16 cellular contexts compared by ENCODE assay signal in genomic region chr2:237156857-237157550, GRCh38.
DNase-seq lines count a peak whose midpoint lies in the region; ATAC-seq and TF ChIP-seq lines count a peak whose summit lies in the region.
"Had no signal": no experiment of that assay in that cellular context is flagged by ENCODE, and none has a peak within 500 bp of the region (broad histone marks: within the 10 kb centered on the region; RNA-seq: fewer than 3 reads in every experiment).

No MANE protein-coding gene starts in this region.

- H3K27ac ChIP-seq in GM23338 (ENCODE audit: low read depth) (no peak overlapping the region), hepatocyte (peak overlapping the region; percentile 72), stomach smooth muscle (ENCODE audit: low read length) (peak overlapping the region; percentile 46)

- H4K20me1 ChIP-seq in GM23338 (replicated peaks; ENCODE audit: insufficient read depth) (no peaks in the 10 kb centered on the region), hepatocyte (ENCODE audit: insufficient read depth, poor library complexity, severe bottlenecking) (no peaks in the 10 kb centered on the region)

- H3K27me3 ChIP-seq in GM23338 (ENCODE audit: insufficient read depth) (no peaks in the 10 kb centered on the region), hepatocyte (no peaks in the 10 kb centered on the region), stomach smooth muscle (ENCODE audit: control insufficient read depth in 1 of 2, insufficient read depth in 2 of 2, low read length in 2 of 2) (no peaks in the 10 kb centered on the region)
- H3K27me3 ChIP-seq: Peyer's patch had no signal

- peak overlapping the region; percentile 52; the same call in 1 of the 2 replicates for H2AFZ ChIP-seq in GM23338
- H2AFZ ChIP-seq in hepatocyte: no peak overlapping the region

- H3K36me3 ChIP-seq in GM23338 (ENCODE audit: insufficient read depth) (no peaks in the 10 kb centered on the region), hepatocyte (replicated peaks; ENCODE audit: insufficient read depth, low read depth) (no peaks in the 10 kb centered on the region), stomach smooth muscle (ENCODE audit: control insufficient read depth in 2 of 2, insufficient read depth in 2 of 2, low read length in 2 of 2) (no peaks in the 10 kb centered on the region), mucosa of descending colon (ENCODE audit: low read depth) (no peaks in the 10 kb centered on the region)
- H3K36me3 ChIP-seq: Peyer's patch had no signal

- no peaks in the 10 kb centered on the region for H3F3A ChIP-seq in GM23338 (replicated peaks; ENCODE audit: low read depth)

- H3K9me3 ChIP-seq in hepatocyte (ENCODE audit: low read depth): no peaks in the 10 kb centered on the region
- no peaks in the 10 kb centered on the region for H3K9me3 ChIP-seq in stomach smooth muscle (ENCODE audit: control insufficient read depth in 2 of 2, low read length in 2 of 2)
- H3K9me3 ChIP-seq in mucosa of descending colon: no peaks in the 10 kb centered on the region
- H3K9me3 ChIP-seq: Caco-2, Peyer's patch had no signal

- H3K27me3 Mint-ChIP-seq in GM23338 (ENCODE audit: insufficient read depth, low read depth, poor library complexity): peaks cover 3% of the 10 kb centered on the region
- H3K27me3 Mint-ChIP-seq in activated naive CD8-positive, alpha-beta T cell: no peaks in the 10 kb centered on the region

- H3K36me3 Mint-ChIP-seq in GM23338 (ENCODE audit: low read depth): no peaks in the 10 kb centered on the region
- H3K36me3 Mint-ChIP-seq in activated naive CD8-positive, alpha-beta T cell: no peaks in the 10 kb centered on the region

- H3K4me2 ChIP-seq in GM23338: no peak overlapping the region
- H3K4me2 ChIP-seq in hepatocyte: no peak overlapping the region

- ATAC-seq in GM23338 (no peak), mucosa of descending colon (no peak), GM18873 (IDR thresholded peaks at IDR 0.05; ENCODE audit: low FRiP score, unreplicated experiment) (no peak)
- ATAC-seq: HepG2 had no signal

- no peak for DNase-seq in GM23338 (ENCODE audit: low spot score)
- no peak for DNase-seq in hepatocyte (ENCODE audit: low spot score)
- no peak for DNase-seq in mucosa of descending colon
- no peak for DNase-seq in SKM-1 treated with dmso at 0.1 percent for 144 hours (lab: John Stamatoyannopoulos, UW; ENCODE audit: unreplicated experiment)
- DNase-seq in CD1c-positive myeloid dendritic cell (ENCODE audit: extremely low spot score): no peak
- DNase-seq: activated gamma-delta T cell treated with Interleukin-2 at 50 U/mL for 16 hours; Caco-2; central memory CD4-positive, alpha-beta T cell; mesendoderm; NCI-H446 treated with DMSO at 0.1 percent for 48 hours; Peyer's patch; stimulated activated naive CD4-positive, alpha-beta T cell had no signal

- H3K4me3 Mint-ChIP-seq in GM23338: no peak overlapping the region
- no peak overlapping the region for H3K4me3 Mint-ChIP-seq in activated naive CD8-positive, alpha-beta T cell

- H3K9me2 ChIP-seq in GM23338 (ENCODE audit: insufficient read depth): 0 out of 2 replicates have a peak, but pooled peaks cover 7% of the 10 kb centered on the region
- no peaks in the 10 kb centered on the region for H3K9me2 ChIP-seq in hepatocyte (replicated peaks; ENCODE audit: insufficient read depth)

- H3K4me1 ChIP-seq in GM23338 (ENCODE audit: insufficient read depth) (no peaks in the 10 kb centered on the region), hepatocyte (ENCODE audit: insufficient read depth) (peaks cover 12% of the 10 kb centered on the region), stomach smooth muscle (ENCODE audit: control insufficient read depth, insufficient read depth, low read length) (peaks cover 39% of the 10 kb centered on the region), mucosa of descending colon (ENCODE audit: low read depth) (no peaks in the 10 kb centered on the region)
- H3K4me1 ChIP-seq: Caco-2, Peyer's patch had no signal

- H3K9ac ChIP-seq in stomach smooth muscle (ENCODE audit: low read length in 2 of 2): peak overlapping the region in 1 of 2 donors; percentile 55

- TF ChIP-seq CTCF in GM23338 (conservative IDR thresholded peaks at IDR 0.05; ENCODE audit: low read depth in 2 of 2) (no peak), hepatocyte (IDR thresholded peaks at IDR 0.05; ENCODE audit: poor library complexity) (no peak), mucosa of descending colon (IDR thresholded peaks at IDR 0.05) (no peak)

- no peaks in the 10 kb centered on the region for H3K79me2 ChIP-seq in GM23338 (replicated peaks; ENCODE audit: insufficient read depth)
- no peaks in the 10 kb centered on the region for H3K79me2 ChIP-seq in hepatocyte

- peaks cover 2% of the 10 kb centered on the region; the same call in 2 of the 3 replicates for H3K9me3 Mint-ChIP-seq in GM23338
- no peaks in the 10 kb centered on the region for H3K9me3 Mint-ChIP-seq in activated naive CD8-positive, alpha-beta T cell (ENCODE audit: low read depth)

- intact Hi-C loops in mucosa of descending colon (cut with DNase I, micrococcal nuclease): loop anchor here in 1 of 2 donors (10.0 kb wide), 1 partner anchor 318 kb away; no protein-coding TSS in a partner anchor

- 95% methylated on average over 32 of the region's 32 CpGs for WGBS in hepatocyte (ENCODE audit: low lambda C conversion rate, missing lambda C conversion rate)

- H3K4me1 Mint-ChIP-seq in GM23338: peaks cover 9% of the 10 kb centered on the region
- peaks cover 41% of the 10 kb centered on the region for H3K4me1 Mint-ChIP-seq in activated naive CD8-positive, alpha-beta T cell (ENCODE audit: low read depth)

- no peak overlapping the region for H3K4me3 ChIP-seq in GM23338
- no peak overlapping the region for H3K4me3 ChIP-seq in hepatocyte
- peak overlapping the region; percentile 15 to 35 for H3K4me3 ChIP-seq in stomach smooth muscle (ENCODE audit: low read length in 2 of 2)
- no peak overlapping the region for H3K4me3 ChIP-seq in mucosa of descending colon
- H3K4me3 ChIP-seq: Peyer's patch had no signal

- H3K27ac Mint-ChIP-seq in GM23338: no peak overlapping the region
- H3K27ac Mint-ChIP-seq in activated naive CD8-positive, alpha-beta T cell: peak overlapping the region; percentile 95

TF ChIP-seq in GM23338, 12 proteins besides CTCF, POLR2A, EP300 and RAD21:
- no peak for TF ChIP-seq STAT1 (IDR thresholded peaks at IDR 0.05; ENCODE audit: unreplicated experiment)
- no peak for TF ChIP-seq EZH2 (IDR thresholded peaks at IDR 0.05; ENCODE audit: low read depth, unreplicated experiment)
- TF ChIP-seq POLR2AphosphoS5 (IDR thresholded peaks at IDR 0.05; ENCODE audit: low read depth): no peak
- TF ChIP-seq NANOG (IDR thresholded peaks at IDR 0.05; ENCODE audit: borderline replicate concordance): no peak
- no peak for TF ChIP-seq ZNF114 (CRISPR knock-in tag; IDR thresholded peaks at IDR 0.05)
- TF ChIP-seq EZH2phosphoT487 (IDR thresholded peaks at IDR 0.05; ENCODE audit: unreplicated experiment): no peak
- TF ChIP-seq ZNF331 (CRISPR knock-in tag; IDR thresholded peaks at IDR 0.05; ENCODE audit: low read depth): no peak

Comparison
In these comparisons a context has a peak if more than half of its experiments do, and no peak if none do; other contexts are left out.
1. H3K4me3 ChIP-seq: peak in stomach smooth muscle (2 of 2); none in GM23338 (single experiment), hepatocyte (single experiment) and mucosa of descending colon (single experiment).